33 cellular contexts compared by ENCODE assay signal in the genomic region with DNA sequence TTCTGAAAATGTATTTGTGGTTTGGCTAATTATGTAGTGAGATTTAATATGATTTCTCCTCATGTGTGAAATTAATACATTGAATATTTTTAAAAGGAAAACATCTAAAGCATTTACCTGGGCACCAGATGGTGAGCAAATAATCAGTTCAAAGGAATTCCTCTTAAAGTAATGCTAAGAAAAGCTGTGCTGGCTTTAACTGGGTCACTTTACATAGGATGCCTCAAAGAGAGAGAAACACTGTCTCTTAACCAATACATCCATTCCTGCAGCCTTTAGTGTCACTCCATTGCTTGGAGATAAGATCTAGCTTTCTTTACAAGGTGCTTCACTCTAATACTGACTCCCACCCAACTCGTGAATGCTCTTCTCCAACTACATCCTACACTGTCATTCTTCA.
"Had no signal": no experiment of that assay in that cellular context is flagged by ENCODE, and none has a peak within 500 bp of the region (broad histone marks: within the 10 kb centered on the region; RNA-seq: fewer than 3 reads in every experiment).

No MANE protein-coding gene starts in this region.

- ATAC-seq: activated CD4-positive, CD25-positive, alpha-beta regulatory T cell treated with anti-CD3 and anti-CD28 coated beads, Interleukin-2, amount 50 U/mL, for 24 hours; activated CD8-positive, alpha-beta memory T cell treated with anti-CD3 and anti-CD28 coated beads, Interleukin-2, amount 10 ng/mL, durations not matched to agents 7 days and 5 days; activated CD8-positive, alpha-beta T cell treated with anti-CD3 and anti-CD28 coated beads, Interleukin-2, amount 10 ng/mL, durations not matched to agents 7 days and 5 days; activated naive CD8-positive, alpha-beta T cell treated with anti-CD3 and anti-CD28 coated beads, Interleukin-2, amount 50 U/mL, for 24 hours; body of pancreas; T-helper 17 cell had no signal

- H3K36me3 ChIP-seq: adrenal gland, cardiac muscle cell, colonic mucosa, esophagus squamous epithelium had no signal

- H3K27ac ChIP-seq: adrenal gland, body of pancreas, cardiac muscle cell, colonic mucosa, epithelial cell of prostate, esophagus squamous epithelium had no signal

- H3K36me3 Mint-ChIP-seq: activated CD4-positive, alpha-beta memory T cell treated with anti-CD3 and anti-CD28 coated beads for 36 hours; activated CD8-positive, alpha-beta memory T cell treated with anti-CD3 and anti-CD28 coated beads, Interleukin-2, amount 10 ng/mL, durations not matched to agents 7 days and 5 days; activated naive CD4-positive, alpha-beta T cell treated with anti-CD3 and anti-CD28 coated beads, Interleukin-2, amount 50 U/mL, for 24 hours; activated naive CD8-positive, alpha-beta T cell treated with anti-CD3 and anti-CD28 coated beads for 36 hours had no signal

- H3K4me1 ChIP-seq: adrenal gland, body of pancreas, colonic mucosa, esophagus squamous epithelium had no signal

- H3K9me3 ChIP-seq: adrenal gland, body of pancreas, colonic mucosa, esophagus squamous epithelium had no signal

- FAIRE-seq: endometrium, endothelial cell of umbilical vein, frontal cortex had no signal

- DNase-seq: activated B cell treated with CpG ODN at 0.5 μM for 24 hours; activated CD4-positive, alpha-beta memory T cell treated with anti-CD3 and anti-CD28 coated beads for 36 hours; activated CD4-positive, alpha-beta T cell treated with anti-CD3 and anti-CD28 coated beads for 48 hours; activated CD8-positive, alpha-beta memory T cell treated with anti-CD3 and anti-CD28 coated beads, Interleukin-2, amount 10 ng/mL, durations not matched to agents 7 days and 5 days; activated CD8-positive, alpha-beta memory T cell treated with anti-CD3 and anti-CD28 coated beads, Interleukin-2, amount 50 U/mL, for 4 hours; activated CD8-positive, alpha-beta T cell treated with anti-CD3 and anti-CD28 coated beads, Interleukin-2, amount 10 ng/mL, durations not matched to agents 7 days and 5 days; activated effector memory CD4-positive, alpha-beta T cell treated with anti-CD3 and anti-CD28 coated beads, Interleukin-2, amount 50 U/mL, for 16 hours; activated naive CD4-positive, alpha-beta T cell treated with anti-CD3 and anti-CD28 coated beads for 36 hours; activated naive CD8-positive, alpha-beta T cell treated with anti-CD3 and anti-CD28 coated beads for 36 hours; activated naive CD8-positive, alpha-beta T cell treated with anti-CD3 and anti-CD28 coated beads, Interleukin-2, amount 50 U/mL, for 24 hours; activated T-cell treated with anti-CD3 and anti-CD28 coated beads, Interleukin-2, amount 50 U/mL, for 1 hour; activated T-cell treated with anti-CD3 and anti-CD28 coated beads, Interleukin-2, amount 50 U/mL, for 48 hours; adrenal gland; aorta; body of pancreas; central memory CD4-positive, alpha-beta T cell; cerebellar nuclear complex; colonic mucosa; effector CD8-positive, alpha-beta T cell; esophagus squamous epithelium; head of caudate nucleus; T-helper 1 cell; T-helper 17 cell had no signal

- H3K9me3 Mint-ChIP-seq: activated B cell treated with CpG ODN at 0.5 μM for 24 hours; activated CD4-positive, alpha-beta memory T cell treated with anti-CD3 and anti-CD28 coated beads for 36 hours; activated naive CD4-positive, alpha-beta T cell treated with anti-CD3 and anti-CD28 coated beads for 36 hours; activated naive CD4-positive, alpha-beta T cell treated with anti-CD3 and anti-CD28 coated beads, Interleukin-2, amount 50 U/mL, for 24 hours; activated naive CD8-positive, alpha-beta T cell treated with anti-CD3 and anti-CD28 coated beads for 36 hours; activated naive CD8-positive, alpha-beta T cell treated with anti-CD3 and anti-CD28 coated beads, Interleukin-2, amount 50 U/mL, for 24 hours; activated T-helper 2 cell treated with anti-CD3 and anti-CD28 coated beads, Interferon-gamma antibody, Interleukin-2, Interleukin-4, amounts not matched to agents 10 μg/mL and 5 μg/mL and 100 μg/mL, durations not matched to agents 14 hours and 24 hours and 36 hours; T-helper 2 cell treated with Interferon-gamma antibody and Interleukin-4, amounts not matched to agents 5 μg/mL and 100 μg/mL, for 36 hours had no signal

- H3K4me1 Mint-ChIP-seq: activated B cell treated with CpG ODN at 0.5 μM for 24 hours; activated CD8-positive, alpha-beta memory T cell treated with anti-CD3 and anti-CD28 coated beads, Interleukin-2, amount 10 ng/mL, durations not matched to agents 7 days and 5 days; activated naive CD4-positive, alpha-beta T cell treated with anti-CD3 and anti-CD28 coated beads, Interleukin-2, amount 50 U/mL, for 24 hours; activated naive CD8-positive, alpha-beta T cell treated with anti-CD3 and anti-CD28 coated beads for 36 hours; activated naive CD8-positive, alpha-beta T cell treated with anti-CD3 and anti-CD28 coated beads, Interleukin-2, amount 50 U/mL, for 24 hours; T-helper 17 cell had no signal

- H3K4me3 ChIP-seq: adrenal gland, body of pancreas, cardiac muscle cell, colonic mucosa, esophagus squamous epithelium had no signal

- H3K4me3 Mint-ChIP-seq: activated B cell treated with CpG ODN at 0.5 μM for 24 hours; activated CD4-positive, alpha-beta memory T cell treated with anti-CD3 and anti-CD28 coated beads for 36 hours; activated CD8-positive, alpha-beta memory T cell treated with anti-CD3 and anti-CD28 coated beads, Interleukin-2, amount 10 ng/mL, durations not matched to agents 7 days and 5 days; activated CD8-positive, alpha-beta T cell treated with anti-CD3 and anti-CD28 coated beads, Interleukin-2, amount 10 ng/mL, durations not matched to agents 7 days and 5 days; activated naive CD4-positive, alpha-beta T cell treated with anti-CD3 and anti-CD28 coated beads for 36 hours; activated naive CD4-positive, alpha-beta T cell treated with anti-CD3 and anti-CD28 coated beads, Interleukin-2, amount 50 U/mL, for 24 hours; activated naive CD8-positive, alpha-beta T cell treated with anti-CD3 and anti-CD28 coated beads for 36 hours; activated naive CD8-positive, alpha-beta T cell treated with anti-CD3 and anti-CD28 coated beads, Interleukin-2, amount 50 U/mL, for 24 hours; activated T-helper 1 cell treated with anti-CD3 and anti-CD28 coated beads, Interleukin-12 subunit alpha, Interleukin-12 subunit beta, Interleukin-2, Interleukin-4 antibody, amounts not matched to agents 30 ng/mL and 10 ng/mL and 1 ng/mL, durations not matched to agents 14 hours and 24 hours and 36 hours; T-helper 17 cell; T-helper 2 cell treated with Interferon-gamma antibody and Interleukin-4, amounts not matched to agents 5 μg/mL and 100 μg/mL, for 36 hours had no signal

- H3K27ac Mint-ChIP-seq: activated B cell treated with CpG ODN at 0.5 μM for 24 hours; activated CD4-positive, alpha-beta memory T cell treated with anti-CD3 and anti-CD28 coated beads for 36 hours; activated CD8-positive, alpha-beta memory T cell treated with anti-CD3 and anti-CD28 coated beads, Interleukin-2, amount 10 ng/mL, durations not matched to agents 7 days and 5 days; activated CD8-positive, alpha-beta T cell treated with anti-CD3 and anti-CD28 coated beads, Interleukin-2, amount 10 ng/mL, durations not matched to agents 7 days and 5 days; activated naive CD4-positive, alpha-beta T cell treated with anti-CD3 and anti-CD28 coated beads for 36 hours; activated naive CD4-positive, alpha-beta T cell treated with anti-CD3 and anti-CD28 coated beads, Interleukin-2, amount 50 U/mL, for 24 hours; activated naive CD8-positive, alpha-beta T cell treated with anti-CD3 and anti-CD28 coated beads for 36 hours; activated naive CD8-positive, alpha-beta T cell treated with anti-CD3 and anti-CD28 coated beads, Interleukin-2, amount 50 U/mL, for 24 hours; activated T-helper 1 cell treated with anti-CD3 and anti-CD28 coated beads, Interleukin-12 subunit alpha, Interleukin-12 subunit beta, Interleukin-2, Interleukin-4 antibody, amounts not matched to agents 30 ng/mL and 10 ng/mL and 1 ng/mL, durations not matched to agents 14 hours and 24 hours and 36 hours; activated T-helper 2 cell treated with anti-CD3 and anti-CD28 coated beads, Interferon-gamma antibody, Interleukin-2, Interleukin-4, amounts not matched to agents 10 μg/mL and 5 μg/mL and 100 μg/mL, durations not matched to agents 14 hours and 24 hours and 36 hours; T-helper 17 cell; T-helper 2 cell treated with Interferon-gamma antibody and Interleukin-4, amounts not matched to agents 5 μg/mL and 100 μg/mL, for 36 hours had no signal

- H3K27me3 ChIP-seq: adrenal gland, body of pancreas, cardiac muscle cell, colonic mucosa, esophagus squamous epithelium had no signal
